ENCODE assay signal across 18 cellular contexts in the genomic region with DNA sequence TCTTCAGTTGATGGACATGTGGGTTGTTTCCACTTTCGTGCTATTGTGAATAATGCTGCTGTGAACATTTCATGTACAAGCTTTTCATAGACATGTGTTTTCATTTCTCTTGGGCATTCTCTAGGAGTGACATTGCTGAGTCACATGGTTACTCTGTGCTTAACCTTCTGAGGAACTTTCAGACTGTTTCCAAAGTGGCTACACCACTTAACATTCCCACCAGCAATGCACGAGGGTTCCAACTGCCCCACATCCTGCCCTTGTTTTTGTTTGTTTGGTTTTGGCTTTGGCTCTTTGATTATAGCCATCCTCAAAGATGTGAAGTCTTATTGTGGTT. TPM values are rescaled to one million over a fixed set of nuclear protein-coding genes. Genes with fewer than 3 reads are reported as not detected.
DNase-seq lines count a peak whose midpoint lies in the region; ATAC-seq and TF ChIP-seq lines count a peak whose summit lies in the region.
"Had no signal": no experiment of that assay in that cellular context is flagged by ENCODE, and none has a peak within 500 bp of the region (broad histone marks: within the 10 kb centered on the region; RNA-seq: fewer than 3 reads in every experiment).

No MANE protein-coding gene starts in this region.

- peak; percentile 80 for ATAC-seq in left lung
- ATAC-seq: activated CD4-positive, CD25-positive, alpha-beta regulatory T cell treated with anti-CD3 and anti-CD28 coated beads, Interleukin-2, amount 50 U/mL, for 24 hours; esophagus mucosa; PC-3 had no signal

- peaks cover 1% of the 10 kb centered on the region for H3K36me3 Mint-ChIP-seq in mesothelial cell of epicardium
- H3K36me3 Mint-ChIP-seq: activated naive CD8-positive, alpha-beta T cell treated with anti-CD3 and anti-CD28 coated beads for 36 hours had no signal

- no peaks in the 10 kb centered on the region for H3K27me3 Mint-ChIP-seq in mesothelial cell of epicardium (ENCODE audit: low read depth)
- H3K27me3 Mint-ChIP-seq: activated naive CD8-positive, alpha-beta T cell treated with anti-CD3 and anti-CD28 coated beads for 36 hours had no signal

- H3K9me3 Mint-ChIP-seq in mesothelial cell of epicardium = no peaks in the 10 kb centered on the region
- H3K9me3 Mint-ChIP-seq: activated naive CD8-positive, alpha-beta T cell treated with anti-CD3 and anti-CD28 coated beads for 36 hours; T-helper 1 cell treated with Interleukin-12 subunit alpha and Interleukin-12 subunit beta and Interleukin-4 antibody, amounts not matched to agents 30 μg/mL and 1 μg/mL, for 36 hours had no signal

- intact Hi-C loops in left lung (cut with DNase I) = no loop called here

- no peak overlapping the region for H3K4me3 ChIP-seq in left lung
- H3K4me3 ChIP-seq: colonic mucosa had no signal

- TF ChIP-seq CTCF in left lung (IDR thresholded peaks at IDR 0.05) = no peak
- no peak for TF ChIP-seq CTCF in mesothelial cell of epicardium (IDR thresholded peaks at IDR 0.05; ENCODE audit: unreplicated experiment)
- no peak for TF ChIP-seq CTCF in GM13976 (IDR thresholded peaks at IDR 0.05; ENCODE audit: borderline replicate concordance, control extremely low read depth, extremely low read depth, insufficient read depth, missing control alignments)

- H3K9me3 ChIP-seq in left lung = no peaks in the 10 kb centered on the region
- H3K9me3 ChIP-seq: colonic mucosa had no signal

- H3K27ac Mint-ChIP-seq in mesothelial cell of epicardium = no peak overlapping the region
- H3K27ac Mint-ChIP-seq: activated naive CD8-positive, alpha-beta T cell treated with anti-CD3 and anti-CD28 coated beads for 36 hours; H9; T-helper 1 cell treated with Interleukin-12 subunit alpha and Interleukin-12 subunit beta and Interleukin-4 antibody, amounts not matched to agents 30 μg/mL and 1 μg/mL, for 36 hours had no signal

- DNase-seq in AG08395 (ENCODE audit: low spot score) (peak; percentile 76), ELR (ENCODE audit: low read depth) (peak; percentile 42), astrocyte of the hippocampus (ENCODE audit: low read depth, low spot score) (peak; percentile 85), left lung (no peak), NCI-H2081 (lab: John Stamatoyannopoulos, UW) (no peak), mesothelial cell of epicardium (ENCODE audit: low spot score in 2 of 2, unreplicated experiment in 2 of 2) (no peak), T-helper 2 cell (no peak), GM13976 (ENCODE audit: low spot score) (no peak)
- DNase-seq: activated naive CD8-positive, alpha-beta T cell treated with anti-CD3 and anti-CD28 coated beads for 36 hours; colonic mucosa; H9; NCI-H1092 treated with DMSO at 0.1 percent for 48 hours; NCI-H446 treated with DMSO at 0.1 percent for 48 hours; PC-3 had no signal

- peaks cover 14 to 15% of the 10 kb centered on the region in 2 donors for H3K4me1 ChIP-seq in left lung
- H3K4me1 ChIP-seq: colonic mucosa had no signal

- in situ Hi-C loops in GM13976 (cut with MboI; ENCODE audit: low sequenced_read_pairs, unreplicated experiment) = no loop called here

- peak overlapping the region in 1 of 2 donors; percentile 42 for H3K27ac ChIP-seq in left lung
- H3K27ac ChIP-seq: C4-2B, colonic mucosa had no signal

- H3K27me3 ChIP-seq in left lung = no peaks in the 10 kb centered on the region
- H3K27me3 ChIP-seq: colonic mucosa had no signal

- H3K4me3 Mint-ChIP-seq in mesothelial cell of epicardium = no peak overlapping the region
- H3K4me3 Mint-ChIP-seq: activated naive CD8-positive, alpha-beta T cell treated with anti-CD3 and anti-CD28 coated beads for 36 hours; H9; T-helper 1 cell treated with Interleukin-12 subunit alpha and Interleukin-12 subunit beta and Interleukin-4 antibody, amounts not matched to agents 30 μg/mL and 1 μg/mL, for 36 hours had no signal

- H3K4me1 Mint-ChIP-seq in mesothelial cell of epicardium = peaks cover 22% of the 10 kb centered on the region

- no peaks in the 10 kb centered on the region for H3K36me3 ChIP-seq in left lung
- H3K36me3 ChIP-seq: colonic mucosa had no signal

RNA-seq across cellular contexts. Expression of gene PEMT, which starts 14.2 kb away (rescaled TPM):
- total RNA-seq in left lung (10 to 100 TPM; 25.2 to 38.7 TPM), mesothelial cell of epicardium (37.0 to 41.9 TPM (median 37.5 TPM) in 3 replicates)

Comparison
In these comparisons a context has a peak if more than half of its experiments do, and no peak if none do; other contexts are left out.
1. DNase-seq: peak in AG08395 (single experiment), ELR (single experiment) and astrocyte of the hippocampus (single experiment); none in left lung (0 of 2), NCI-H2081 (0 of 2), mesothelial cell of epicardium (0 of 2), T-helper 2 cell (0 of 5) and GM13976 (single experiment).